ENCODE assay signal across 8 cellular contexts in genomic region chr5:154179846-154180710, GRCh38. TPM values are rescaled to one million over a fixed set of nuclear protein-coding genes. Genes with fewer than 3 reads are reported as not detected.
DNase-seq lines count a peak whose midpoint lies in the region; ATAC-seq and TF ChIP-seq lines count a peak whose summit lies in the region.

No MANE protein-coding gene starts in this region.

- TF ChIP-seq EP300 in gastroesophageal sphincter (IDR thresholded peaks at IDR 0.05), result no peak

- TF ChIP-seq POLR2A in gastroesophageal sphincter (IDR thresholded peaks at IDR 0.05), result no peak

- H3K4me3 Mint-ChIP-seq in activated CD4-positive, alpha-beta memory T cell treated with anti-CD3 and anti-CD28 coated beads, Interleukin-2, amount 10 ng/mL, durations not matched to agents 7 days and 5 days, result no peak overlapping the region

- H3K4me1 Mint-ChIP-seq in activated CD4-positive, alpha-beta memory T cell treated with anti-CD3 and anti-CD28 coated beads, Interleukin-2, amount 10 ng/mL, durations not matched to agents 7 days and 5 days, result peaks cover 21% of the 10 kb centered on the region

- no peak overlapping the region for H3K4me3 ChIP-seq in gastroesophageal sphincter

- H3K36me3 ChIP-seq in gastroesophageal sphincter, result no peaks in the 10 kb centered on the region

- no peaks in the 10 kb centered on the region for H3K4me1 ChIP-seq in gastroesophageal sphincter

- H3K9me3 Mint-ChIP-seq in activated CD4-positive, alpha-beta memory T cell treated with anti-CD3 and anti-CD28 coated beads, Interleukin-2, amount 10 ng/mL, durations not matched to agents 7 days and 5 days, result no peaks in the 10 kb centered on the region

- H3K27me3 ChIP-seq in gastroesophageal sphincter, result no peaks in the 10 kb centered on the region

- no peak overlapping the region for H3K27ac ChIP-seq in gastroesophageal sphincter

- TF ChIP-seq CTCF in gastroesophageal sphincter (IDR thresholded peaks at IDR 0.05), result peak; percentile 71 to 85 (median 74)

- peaks cover 16% of the 10 kb centered on the region for H3K27me3 Mint-ChIP-seq in activated CD4-positive, alpha-beta memory T cell treated with anti-CD3 and anti-CD28 coated beads, Interleukin-2, amount 10 ng/mL, durations not matched to agents 7 days and 5 days

- H3K27ac Mint-ChIP-seq in activated CD4-positive, alpha-beta memory T cell treated with anti-CD3 and anti-CD28 coated beads, Interleukin-2, amount 10 ng/mL, durations not matched to agents 7 days and 5 days, result no peak overlapping the region

- WGBS in gastroesophageal sphincter (ENCODE audit: low coverage in 1 of 2), 2 donors, result 69 to 78% methylated on average over 10 of the region's 13 CpGs

- ATAC-seq in GM19372 (IDR thresholded peaks at IDR 0.05; ENCODE audit: low read depth, unreplicated experiment), result peak; percentile 95
- ATAC-seq in HG03280 (IDR thresholded peaks at IDR 0.05; ENCODE audit: unreplicated experiment), result peak; percentile 98
- ATAC-seq in gastroesophageal sphincter, result peak; percentile 77

- CTCF ChIA-PET in activated CD4-positive, alpha-beta memory T cell treated with anti-CD3 and anti-CD28 coated beads, Interleukin-2, amount 10 ng/mL, durations not matched to agents 7 days and 5 days (lab: Charles Lee), result interaction anchor here (0.8 to 12.7 kb wide), 17 partner anchors 10 to 224 kb away, joined by 3 to 190 read pairs (median 4); partner anchors contain the start of gene GALNT10

- POLR2A ChIA-PET in activated CD4-positive, alpha-beta memory T cell treated with anti-CD3 and anti-CD28 coated beads, Interleukin-2, amount 10 ng/mL, durations not matched to agents 7 days and 5 days (lab: Charles Lee), result interaction anchor here (0.9 to 2.0 kb wide), 4 partner anchors 10 to 111 kb away, joined by 3 to 10 read pairs (median 4); partner anchors contain the start of gene GALNT10

- peak; percentile 40 to 76 (median 57) for DNase-seq in NCI-H1417 (lab: John Stamatoyannopoulos, UW)
- DNase-seq in NCI-H1417 treated with DMSO at 0.1 percent for 48 hours (lab: John Stamatoyannopoulos, UW), result no peak
- peak; percentile 64 for DNase-seq in NCI-H345 (lab: John Stamatoyannopoulos, UW)
- peak; percentile 42 for DNase-seq in activated CD4-positive, alpha-beta memory T cell treated with anti-CD3 and anti-CD28 coated beads, Interleukin-2, amount 10 ng/mL, durations not matched to agents 7 days and 5 days
- peak; percentile 66 for DNase-seq in pons (ENCODE audit: low spot score)

- H3K36me3 Mint-ChIP-seq in activated CD4-positive, alpha-beta memory T cell treated with anti-CD3 and anti-CD28 coated beads, Interleukin-2, amount 10 ng/mL, durations not matched to agents 7 days and 5 days (ENCODE audit: low read depth), result no peaks in the 10 kb centered on the region

- no peaks in the 10 kb centered on the region for H3K9me3 ChIP-seq in gastroesophageal sphincter

RNA-seq across cellular contexts. Expression of gene GALNT10, which starts 10.5 kb away (rescaled TPM):
- 10 to 100 TPM; 38.6 to 40.4 TPM for total RNA-seq in activated CD4-positive, alpha-beta memory T cell treated with anti-CD3 and anti-CD28 coated beads, Interleukin-2, amount 10 ng/mL, durations not matched to agents 7 days and 5 days
- 10 to 100 TPM; 19.1 to 49.1 (median 34.0) TPM for total RNA-seq in gastroesophageal sphincter
